Comparison of ENCODE assay signal across 8 cellular contexts in genomic region chr2:26847663-26848335, GRCh38.
A peak's percentile ranks its signal among the peaks of the same experiment; 100 is the strongest.
DNase-seq lines count a peak whose midpoint lies in the region; ATAC-seq and FAIRE-seq lines count a peak whose summit lies in the region.

DPYSL5 (plus strand) TSS chr2:26848132; CDS start chr2:26898500, 50,368 bp downstream.

- FAIRE-seq in urothelium cell line (lab: Jason Lieb, UNC) = no peak

- peak; percentile 35 for DNase-seq in activated T-cell treated with anti-CD3 and anti-CD28 coated beads, Interleukin-2, amount 50 U/mL, for 1 hour
- DNase-seq in activated T-cell treated with anti-CD3 and anti-CD28 coated beads for 4 hours = no peak
- peak; percentile 18 for DNase-seq in NCI-H524 treated with DMSO at 0.1 percent for 48 hours (lab: John Stamatoyannopoulos, UW)
- DNase-seq in astrocyte of the hippocampus (ENCODE audit: low read depth, low spot score) = peak; percentile 50
- peak; percentile 75 for DNase-seq in midbrain (lab: John Stamatoyannopoulos, UW)
- DNase-seq in urothelium cell line (ENCODE audit: low spot score) = peak; percentile 49
- no peak for DNase-seq in OCI-M1 (lab: John Stamatoyannopoulos, UW)

- no peak for ATAC-seq in HG02623 (IDR thresholded peaks at IDR 0.05; ENCODE audit: unreplicated experiment)

Comparison
In these comparisons a context has a peak if more than half of its experiments do, and no peak if none do; other contexts are left out.
1. DNase-seq: peak in activated T-cell treated with anti-CD3 and anti-CD28 coated beads, Interleukin-2, amount 50 U/mL, for 1 hour (single experiment), NCI-H524 treated with DMSO at 0.1 percent for 48 hours (single experiment), astrocyte of the hippocampus (single experiment), midbrain (single experiment) and urothelium cell line (single experiment); none in activated T-cell treated with anti-CD3 and anti-CD28 coated beads for 4 hours (single experiment) and OCI-M1 (single experiment).